Comparison of ENCODE assay signal across 12 cellular contexts in the genomic region with DNA sequence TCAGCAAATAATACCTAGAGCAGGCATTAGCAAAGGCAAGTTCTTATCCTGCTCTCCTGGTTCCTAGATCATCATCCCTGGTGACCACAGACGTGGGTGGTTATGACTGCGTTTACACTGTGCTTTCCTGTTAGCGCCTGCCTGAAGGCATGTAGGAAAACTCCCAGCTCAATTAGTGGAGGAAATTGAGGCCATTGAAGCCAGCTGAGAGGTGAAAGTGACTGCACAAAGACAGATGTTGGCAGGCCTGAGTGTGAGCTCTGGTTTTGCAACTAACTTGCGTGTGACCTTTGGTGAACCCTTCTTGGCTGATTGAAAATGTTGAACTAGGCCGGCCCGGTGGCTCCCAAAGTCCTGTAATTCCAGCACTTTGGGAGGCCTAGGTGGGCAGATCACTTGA. TPM values are rescaled to one million over a fixed set of nuclear protein-coding genes. Genes with fewer than 3 reads are reported as not detected.
DNase-seq lines count a peak whose midpoint lies in the region; ATAC-seq and TF ChIP-seq lines count a peak whose summit lies in the region.
"Had no signal": no experiment of that assay in that cellular context is flagged by ENCODE, and none has a peak within 500 bp of the region (broad histone marks: within the 10 kb centered on the region; RNA-seq: fewer than 3 reads in every experiment).

No MANE protein-coding gene starts in this region.

- H3K27ac Mint-ChIP-seq in activated CD4-positive, alpha-beta memory T cell treated with anti-CD3 and anti-CD28 coated beads for 36 hours = no peak overlapping the region
- H3K27ac Mint-ChIP-seq in CD14-positive monocyte = no peak overlapping the region

- no peaks in the 10 kb centered on the region for H3K36me3 Mint-ChIP-seq in activated CD4-positive, alpha-beta memory T cell treated with anti-CD3 and anti-CD28 coated beads for 36 hours
- H3K36me3 Mint-ChIP-seq in CD14-positive monocyte = no peaks in the 10 kb centered on the region

- intact Hi-C loops in activated CD4-positive, alpha-beta memory T cell treated with anti-CD3 and anti-CD28 coated beads for 36 hours (cut with micrococcal nuclease) = no loop called here
- intact Hi-C loops in CD14-positive monocyte (cut with micrococcal nuclease) = no loop called here

- ATAC-seq in HG03457 (IDR thresholded peaks at IDR 0.05; ENCODE audit: unreplicated experiment) = no peak
- ATAC-seq: activated T-cell treated with anti-CD3 and anti-CD28 coated beads, Interleukin-2, amount 50 U/mL, for 4 hours had no signal

- H3K9me3 Mint-ChIP-seq in activated CD4-positive, alpha-beta memory T cell treated with anti-CD3 and anti-CD28 coated beads for 36 hours = no peaks in the 10 kb centered on the region
- H3K9me3 Mint-ChIP-seq in CD14-positive monocyte = peaks cover 0 to 3% (median 0%) of the 10 kb centered on the region in 7 donors
- H3K9me3 Mint-ChIP-seq: activated T-cell treated with anti-CD3 and anti-CD28 coated beads, Interleukin-2, amount 50 U/mL, for 4 hours had no signal

- TF ChIP-seq CTCF in fibroblast of mammary gland (conservative IDR thresholded peaks at IDR 0.05; ENCODE audit: control insufficient read depth, insufficient read depth, low read depth, low read length) (no peak), CD14-positive monocyte (IDR thresholded peaks at IDR 0.05) (no peak)

- no peak overlapping the region for H3K4me3 ChIP-seq in fibroblast of mammary gland (ENCODE audit: control insufficient read depth, low read depth, low read length)

- no peak overlapping the region for H3K4me3 Mint-ChIP-seq in activated CD4-positive, alpha-beta memory T cell treated with anti-CD3 and anti-CD28 coated beads for 36 hours
- no peak overlapping the region for H3K4me3 Mint-ChIP-seq in CD14-positive monocyte
- H3K4me3 Mint-ChIP-seq: activated T-cell treated with anti-CD3 and anti-CD28 coated beads, Interleukin-2, amount 50 U/mL, for 4 hours had no signal

- no peaks in the 10 kb centered on the region for H3K4me1 Mint-ChIP-seq in activated CD4-positive, alpha-beta memory T cell treated with anti-CD3 and anti-CD28 coated beads for 36 hours (ENCODE audit: low read depth)
- H3K4me1 Mint-ChIP-seq in CD14-positive monocyte = no peaks in the 10 kb centered on the region

- peak; percentile 58 for DNase-seq in ELR (ENCODE audit: low read depth)
- peak; percentile 94 for DNase-seq in RPMI7951 (ENCODE audit: low read depth)
- DNase-seq in fibroblast of mammary gland (ENCODE audit: low read depth) = peak; percentile 77
- DNase-seq in myocyte (ENCODE audit: low read depth) = peak; percentile 50
- DNase-seq in activated CD4-positive, alpha-beta memory T cell treated with anti-CD3 and anti-CD28 coated beads for 36 hours = no peak
- no peak for DNase-seq in CD14-positive monocyte (ENCODE audit: low spot score)
- DNase-seq in activated CD4-positive, alpha-beta T cell treated with anti-CD3 and anti-CD28 coated beads, Interleukin-2, amount 50 U/mL, for 1 hour = no peak
- DNase-seq: activated T-cell treated with anti-CD3 and anti-CD28 coated beads, Interleukin-2, amount 50 U/mL, for 4 hours; NCI-H1092 treated with DMSO at 0.1 percent for 48 hours; trophoblast cell had no signal

- POLR2A ChIA-PET in activated CD4-positive, alpha-beta memory T cell treated with anti-CD3 and anti-CD28 coated beads for 36 hours (lab: Charles Lee) = no interaction called here

- CTCF ChIA-PET in activated CD4-positive, alpha-beta memory T cell treated with anti-CD3 and anti-CD28 coated beads for 36 hours (lab: Charles Lee) = interaction anchor here (0.6 kb wide), 1 partner anchor 18 kb away, joined by 3 read pairs; no protein-coding TSS in a partner anchor

- peaks cover 2% of the 10 kb centered on the region for H3K27me3 Mint-ChIP-seq in activated CD4-positive, alpha-beta memory T cell treated with anti-CD3 and anti-CD28 coated beads for 36 hours
- peaks cover 12 to 25% (median 14%) of the 10 kb centered on the region in 3 donors for H3K27me3 Mint-ChIP-seq in CD14-positive monocyte (ENCODE audit: low read depth in 3 of 3)

RNA-seq across cellular contexts. Expression of gene NWD1, which starts 17.5 kb away (rescaled TPM):
- total RNA-seq in RPMI7951 (2014; rRNA removed; shearing (Covaris generic)) = not detected in 2 replicates
- 0.05 TPM in 2 replicates for total RNA-seq in myocyte
- polyA plus RNA-seq in myocyte (2012) = 0.01 TPM
- not detected for total RNA-seq in activated CD4-positive, alpha-beta memory T cell treated with anti-CD3 and anti-CD28 coated beads for 36 hours
- polyA plus RNA-seq in CD14-positive monocyte = under 1 TPM in 1 of 2 donors, not detected in 1; 0.03 TPM
- total RNA-seq: activated T-cell treated with anti-CD3 and anti-CD28 coated beads, Interleukin-2, amount 50 U/mL, for 4 hours; chondrocyte had no signal

RNA-seq across cellular contexts. Expression of gene TMEM38A, which starts 41.2 kb away (rescaled TPM):
- total RNA-seq in RPMI7951 (2014; rRNA removed; shearing (Covaris generic)) = 1.3 and 3.2 TPM in 2 replicates
- total RNA-seq in myocyte = 128 and 135 TPM in 2 replicates
- 31.0 TPM for polyA plus RNA-seq in myocyte (2012)
- under 1 TPM; 0.58 to 0.76 TPM for total RNA-seq in activated CD4-positive, alpha-beta memory T cell treated with anti-CD3 and anti-CD28 coated beads for 36 hours
- 10 to 100 TPM; 10.6 to 21.6 TPM for polyA plus RNA-seq in CD14-positive monocyte

RNA-seq across cellular contexts. Expression of gene SMIM7, which starts 42.2 kb away (rescaled TPM):
- total RNA-seq in RPMI7951 (2014; rRNA removed; shearing (Covaris generic)) = 118 and 139 TPM in 2 replicates
- total RNA-seq in myocyte = 60.3 and 64.9 TPM in 2 replicates
- polyA plus RNA-seq in myocyte (2012) = 70.4 TPM
- total RNA-seq in activated CD4-positive, alpha-beta memory T cell treated with anti-CD3 and anti-CD28 coated beads for 36 hours = 10 to 100 TPM; 50.5 to 50.9 TPM
- 10 to 100 TPM; 86.7 to 91.7 TPM for polyA plus RNA-seq in CD14-positive monocyte

Comparison
In these comparisons a context has a peak if more than half of its experiments do, and no peak if none do; other contexts are left out.
1. DNase-seq: peak in ELR (single experiment), RPMI7951 (single experiment), fibroblast of mammary gland (single experiment) and myocyte (single experiment); none in activated CD4-positive, alpha-beta memory T cell treated with anti-CD3 and anti-CD28 coated beads for 36 hours (single experiment), CD14-positive monocyte (single experiment) and activated CD4-positive, alpha-beta T cell treated with anti-CD3 and anti-CD28 coated beads, Interleukin-2, amount 50 U/mL, for 1 hour (single experiment).
2. RNA of gene TMEM38A, which starts 41.2 kb away (total RNA-seq): 128 to 135 TPM in myocyte; 1.3 to 3.2 TPM in RPMI7951 and 0.58 to 0.76 TPM in activated CD4-positive, alpha-beta memory T cell treated with anti-CD3 and anti-CD28 coated beads for 36 hours; every median in the first group is over 10 times any median in the second.